Comparison of ENCODE assay signal across 1 cellular context in the genomic region with DNA sequence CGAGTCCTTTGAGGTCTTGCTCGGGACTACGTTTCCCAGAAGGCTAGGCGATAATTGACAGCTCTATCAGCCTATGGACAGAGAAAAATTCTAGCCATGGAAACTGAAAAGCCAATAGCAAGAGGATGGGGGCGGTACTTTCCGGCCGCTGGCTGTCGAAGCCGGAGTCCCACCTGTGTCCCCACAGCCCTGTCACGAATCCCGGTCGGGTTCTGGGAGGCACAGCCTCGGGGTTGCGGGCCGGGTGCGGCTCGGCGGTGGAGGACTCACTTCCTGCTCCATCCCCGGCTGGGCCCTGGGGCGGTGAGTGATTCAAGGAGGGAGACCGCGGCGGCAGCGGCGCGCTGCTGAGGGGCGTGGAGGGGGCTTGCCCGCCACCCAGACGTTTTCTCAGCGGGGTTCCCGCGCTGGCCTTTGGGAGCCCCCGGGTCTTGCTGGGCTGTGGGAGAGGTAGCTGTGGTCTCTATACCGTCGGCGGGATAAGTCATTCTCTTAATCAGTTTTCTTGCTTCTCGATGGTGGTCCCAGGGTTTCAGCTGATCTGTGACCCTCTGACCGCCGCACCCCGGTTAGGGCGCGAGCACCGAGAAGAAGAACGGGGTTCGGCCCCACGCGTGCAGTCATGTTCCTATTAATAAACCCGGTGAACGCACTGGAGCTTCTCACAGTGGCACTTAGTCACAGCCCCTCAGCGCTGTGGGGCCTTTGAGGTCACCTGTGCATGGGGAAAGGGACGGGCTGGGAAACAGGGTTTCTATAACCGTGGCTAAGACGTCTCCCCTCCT.
A peak's percentile ranks its signal among the peaks of the same experiment; 100 is the strongest.
TF ChIP-seq lines count a peak whose summit lies in the region.

ZNF774 (plus strand) TSS at position 176 of the 785 bp plus-strand sequence. CDS start 2,377 bp downstream, outside the sequence.

TF ChIP-seq in K562, 482 proteins besides CTCF, POLR2A, EP300 and RAD21 (continued from another document):
- TF ChIP-seq, protein P1, sequence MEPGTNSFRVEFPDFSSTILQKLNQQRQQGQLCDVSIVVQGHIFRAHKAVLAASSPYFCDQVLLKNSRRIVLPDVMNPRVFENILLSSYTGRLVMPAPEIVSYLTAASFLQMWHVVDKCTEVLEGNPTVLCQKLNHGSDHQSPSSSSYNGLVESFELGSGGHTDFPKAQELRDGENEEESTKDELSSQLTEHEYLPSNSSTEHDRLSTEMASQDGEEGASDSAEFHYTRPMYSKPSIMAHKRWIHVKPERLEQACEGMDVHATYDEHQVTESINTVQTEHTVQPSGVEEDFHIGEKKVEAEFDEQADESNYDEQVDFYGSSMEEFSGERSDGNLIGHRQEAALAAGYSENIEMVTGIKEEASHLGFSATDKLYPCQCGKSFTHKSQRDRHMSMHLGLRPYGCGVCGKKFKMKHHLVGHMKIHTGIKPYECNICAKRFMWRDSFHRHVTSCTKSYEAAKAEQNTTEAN (CRISPR knock-in tag; IDR thresholded peaks at IDR 0.05): peak; percentile 65; the same call in 1 of the 2 replicates
- TF ChIP-seq SUPT5H (IDR thresholded peaks at IDR 0.05): peak; percentile 64
- no peak for TF ChIP-seq ZNF699 (CRISPR knock-in tag; IDR thresholded peaks at IDR 0.05; ENCODE audit: insufficient replicate concordance)
- TF ChIP-seq, protein P2, sequence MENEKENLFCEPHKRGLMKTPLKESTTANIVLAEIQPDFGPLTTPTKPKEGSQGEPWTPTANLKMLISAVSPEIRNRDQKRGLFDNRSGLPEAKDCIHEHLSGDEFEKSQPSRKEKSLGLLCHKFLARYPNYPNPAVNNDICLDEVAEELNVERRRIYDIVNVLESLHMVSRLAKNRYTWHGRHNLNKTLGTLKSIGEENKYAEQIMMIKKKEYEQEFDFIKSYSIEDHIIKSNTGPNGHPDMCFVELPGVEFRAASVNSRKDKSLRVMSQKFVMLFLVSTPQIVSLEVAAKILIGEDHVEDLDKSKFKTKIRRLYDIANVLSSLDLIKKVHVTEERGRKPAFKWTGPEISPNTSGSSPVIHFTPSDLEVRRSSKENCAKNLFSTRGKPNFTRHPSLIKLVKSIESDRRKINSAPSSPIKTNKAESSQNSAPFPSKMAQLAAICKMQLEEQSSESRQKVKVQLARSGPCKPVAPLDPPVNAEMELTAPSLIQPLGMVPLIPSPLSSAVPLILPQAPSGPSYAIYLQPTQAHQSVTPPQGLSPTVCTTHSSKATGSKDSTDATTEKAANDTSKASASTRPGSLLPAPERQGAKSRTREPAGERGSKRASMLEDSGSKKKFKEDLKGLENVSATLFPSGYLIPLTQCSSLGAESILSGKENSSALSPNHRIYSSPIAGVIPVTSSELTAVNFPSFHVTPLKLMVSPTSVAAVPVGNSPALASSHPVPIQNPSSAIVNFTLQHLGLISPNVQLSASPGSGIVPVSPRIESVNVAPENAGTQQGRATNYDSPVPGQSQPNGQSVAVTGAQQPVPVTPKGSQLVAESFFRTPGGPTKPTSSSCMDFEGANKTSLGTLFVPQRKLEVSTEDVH (IDR thresholded peaks at IDR 0.05; ENCODE audit: low read depth, partially characterized antibody): no peak
- TF ChIP-seq HLTF (IDR thresholded peaks at IDR 0.05): no peak
- TF ChIP-seq ETV1 (tag; conservative IDR thresholded peaks at IDR 0.05; ENCODE audit: low read depth): no peak
- peak; percentile 24 for TF ChIP-seq POU5F1 (IDR thresholded peaks at IDR 0.05; ENCODE audit: borderline replicate concordance, low read depth, low read length, partially characterized antibody)
- peak; percentile 96 for TF ChIP-seq NFYB (IDR thresholded peaks at IDR 0.05; ENCODE audit: extremely low read depth, insufficient read length)
- TF ChIP-seq GATA2 (CRISPR knock-in tag; IDR thresholded peaks at IDR 0.05): no peak
- TF ChIP-seq CXXC5 (CRISPR knock-in tag; IDR thresholded peaks at IDR 0.05): peak; percentile 70
- TF ChIP-seq, protein P3, sequence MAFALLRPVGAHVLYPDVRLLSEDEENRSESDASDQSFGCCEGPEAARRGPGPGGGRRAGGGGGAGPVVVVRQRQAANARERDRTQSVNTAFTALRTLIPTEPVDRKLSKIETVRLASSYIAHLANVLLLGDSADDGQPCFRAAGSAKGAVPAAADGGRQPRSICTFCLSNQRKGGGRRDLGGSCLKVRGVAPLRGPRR (CRISPR knock-in tag; IDR thresholded peaks at IDR 0.05): no peak
- TF ChIP-seq RFX1 (IDR thresholded peaks at IDR 0.05): peak; percentile 92
- TF ChIP-seq PYGO2 (tag; IDR thresholded peaks at IDR 0.05): no peak
- peak; percentile 61 for TF ChIP-seq RBBP5 (IDR thresholded peaks at IDR 0.05; ENCODE audit: borderline replicate concordance, insufficient read depth, low read length, poor library complexity, severe bottlenecking)
- peak; percentile 39; the same call in 1 of the 2 replicates for TF ChIP-seq ATF3 (IDR thresholded peaks at IDR 0.05)
- no peak for TF ChIP-seq ATF3 (CRISPR knock-in tag; conservative IDR thresholded peaks at IDR 0.05)
- TF ChIP-seq CBX1 (IDR thresholded peaks at IDR 0.05; ENCODE audit: low read depth): no peak
- TF ChIP-seq TRIM28 (IDR thresholded peaks at IDR 0.05): no peak
- TF ChIP-seq, protein P4, sequence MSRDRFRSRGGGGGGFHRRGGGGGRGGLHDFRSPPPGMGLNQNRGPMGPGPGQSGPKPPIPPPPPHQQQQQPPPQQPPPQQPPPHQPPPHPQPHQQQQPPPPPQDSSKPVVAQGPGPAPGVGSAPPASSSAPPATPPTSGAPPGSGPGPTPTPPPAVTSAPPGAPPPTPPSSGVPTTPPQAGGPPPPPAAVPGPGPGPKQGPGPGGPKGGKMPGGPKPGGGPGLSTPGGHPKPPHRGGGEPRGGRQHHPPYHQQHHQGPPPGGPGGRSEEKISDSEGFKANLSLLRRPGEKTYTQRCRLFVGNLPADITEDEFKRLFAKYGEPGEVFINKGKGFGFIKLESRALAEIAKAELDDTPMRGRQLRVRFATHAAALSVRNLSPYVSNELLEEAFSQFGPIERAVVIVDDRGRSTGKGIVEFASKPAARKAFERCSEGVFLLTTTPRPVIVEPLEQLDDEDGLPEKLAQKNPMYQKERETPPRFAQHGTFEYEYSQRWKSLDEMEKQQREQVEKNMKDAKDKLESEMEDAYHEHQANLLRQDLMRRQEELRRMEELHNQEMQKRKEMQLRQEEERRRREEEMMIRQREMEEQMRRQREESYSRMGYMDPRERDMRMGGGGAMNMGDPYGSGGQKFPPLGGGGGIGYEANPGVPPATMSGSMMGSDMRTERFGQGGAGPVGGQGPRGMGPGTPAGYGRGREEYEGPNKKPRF (IDR thresholded peaks at IDR 0.05; ENCODE audit: low read depth, low read length): no peak
- TF ChIP-seq FOXM1 (IDR thresholded peaks at IDR 0.05; ENCODE audit: low read depth): no peak
- TF ChIP-seq FOXM1 (CRISPR knock-in tag; IDR thresholded peaks at IDR 0.05; ENCODE audit: low read depth): no peak
- peak; percentile 83 for TF ChIP-seq CHD2 (IDR thresholded peaks at IDR 0.05; ENCODE audit: low read depth, low read length)
- 0 out of 4 replicates have a peak, but pooled peaks of 1 of the 2 experiments have one; percentile 5 for TF ChIP-seq TBL1XR1 (IDR thresholded peaks at IDR 0.05; ENCODE audit: low read length in 2 of 2)
- TF ChIP-seq NFRKB (IDR thresholded peaks at IDR 0.05; ENCODE audit: low read depth): no peak
- TF ChIP-seq, protein P5, sequence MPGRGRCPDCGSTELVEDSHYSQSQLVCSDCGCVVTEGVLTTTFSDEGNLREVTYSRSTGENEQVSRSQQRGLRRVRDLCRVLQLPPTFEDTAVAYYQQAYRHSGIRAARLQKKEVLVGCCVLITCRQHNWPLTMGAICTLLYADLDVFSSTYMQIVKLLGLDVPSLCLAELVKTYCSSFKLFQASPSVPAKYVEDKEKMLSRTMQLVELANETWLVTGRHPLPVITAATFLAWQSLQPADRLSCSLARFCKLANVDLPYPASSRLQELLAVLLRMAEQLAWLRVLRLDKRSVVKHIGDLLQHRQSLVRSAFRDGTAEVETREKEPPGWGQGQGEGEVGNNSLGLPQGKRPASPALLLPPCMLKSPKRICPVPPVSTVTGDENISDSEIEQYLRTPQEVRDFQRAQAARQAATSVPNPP (IDR thresholded peaks at IDR 0.05; ENCODE audit: borderline replicate concordance, insufficient read depth, insufficient read length): no peak
- TF ChIP-seq HNRNPLL (IDR thresholded peaks at IDR 0.05; ENCODE audit: low read depth, low read length, poor library complexity, severe bottlenecking): peak; percentile 19
- TF ChIP-seq MBD2 (IDR thresholded peaks at IDR 0.05; ENCODE audit: borderline replicate concordance, low read depth): peak; percentile 99
- no peak for TF ChIP-seq BACH1 (tag; IDR thresholded peaks at IDR 0.05)
- no peak for TF ChIP-seq ZNF507 (tag; conservative IDR thresholded peaks at IDR 0.05)
- no peak for TF ChIP-seq ILF3 (IDR thresholded peaks at IDR 0.05; ENCODE audit: borderline replicate concordance)
- TF ChIP-seq ETS2 (tag; IDR thresholded peaks at IDR 0.05; ENCODE audit: borderline replicate concordance, poor library complexity, severe bottlenecking): no peak
- TF ChIP-seq, protein P6, sequence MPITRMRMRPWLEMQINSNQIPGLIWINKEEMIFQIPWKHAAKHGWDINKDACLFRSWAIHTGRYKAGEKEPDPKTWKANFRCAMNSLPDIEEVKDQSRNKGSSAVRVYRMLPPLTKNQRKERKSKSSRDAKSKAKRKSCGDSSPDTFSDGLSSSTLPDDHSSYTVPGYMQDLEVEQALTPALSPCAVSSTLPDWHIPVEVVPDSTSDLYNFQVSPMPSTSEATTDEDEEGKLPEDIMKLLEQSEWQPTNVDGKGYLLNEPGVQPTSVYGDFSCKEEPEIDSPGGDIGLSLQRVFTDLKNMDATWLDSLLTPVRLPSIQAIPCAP (CRISPR knock-in tag; IDR thresholded peaks at IDR 0.05; ENCODE audit: borderline replicate concordance): no peak
- peak in 1 of 3 experiments; percentile 30 for TF ChIP-seq YY1 (IDR thresholded peaks at IDR 0.05; ENCODE audit: borderline replicate concordance in 1 of 3, control insufficient read depth in 1 of 3, extremely low read depth in 1 of 3, insufficient read depth in 3 of 3, insufficient read length in 1 of 3, insufficient replicate concordance in 2 of 3, low read depth in 1 of 3, low read length in 2 of 3)
- TF ChIP-seq, protein P7, sequence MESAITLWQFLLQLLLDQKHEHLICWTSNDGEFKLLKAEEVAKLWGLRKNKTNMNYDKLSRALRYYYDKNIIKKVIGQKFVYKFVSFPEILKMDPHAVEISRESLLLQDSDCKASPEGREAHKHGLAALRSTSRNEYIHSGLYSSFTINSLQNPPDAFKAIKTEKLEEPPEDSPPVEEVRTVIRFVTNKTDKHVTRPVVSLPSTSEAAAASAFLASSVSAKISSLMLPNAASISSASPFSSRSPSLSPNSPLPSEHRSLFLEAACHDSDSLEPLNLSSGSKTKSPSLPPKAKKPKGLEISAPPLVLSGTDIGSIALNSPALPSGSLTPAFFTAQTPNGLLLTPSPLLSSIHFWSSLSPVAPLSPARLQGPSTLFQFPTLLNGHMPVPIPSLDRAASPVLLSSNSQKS (CRISPR knock-in tag; IDR thresholded peaks at IDR 0.05): no peak
- TF ChIP-seq ARHGAP35 (IDR thresholded peaks at IDR 0.05; ENCODE audit: partially characterized antibody): no peak
- TF ChIP-seq TAF1 (IDR thresholded peaks at IDR 0.05; ENCODE audit: control insufficient read depth, extremely low read depth, insufficient read depth, low read length, severe bottlenecking): peak; percentile 38
